1 cellular context compared by ENCODE assay signal in genomic region chr10:96831200-96831866, GRCh38.
TF ChIP-seq lines count a peak whose summit lies in the region.

No MANE protein-coding gene starts in this region.

TF ChIP-seq in GM12878, 131 proteins besides CTCF, POLR2A, EP300 and RAD21 (continued from another document):
- TF ChIP-seq RELB (IDR thresholded peaks at IDR 0.05; ENCODE audit: low read depth), result peak; percentile 18; the same call in 1 of the 2 replicates
- no peak for TF ChIP-seq HDGF (IDR thresholded peaks at IDR 0.05)
- TF ChIP-seq SKIL (IDR thresholded peaks at IDR 0.05; ENCODE audit: low read depth, poor library complexity, severe bottlenecking), result peak; percentile 45
- peak; percentile 66; the same call in 1 of the 2 replicates for TF ChIP-seq ZBTB40 (IDR thresholded peaks at IDR 0.05; ENCODE audit: borderline replicate concordance)
- TF ChIP-seq IKZF2 (IDR thresholded peaks at IDR 0.05), result peak in 1 of 2 experiments; percentile 67; a peak in 3 of 4 replicates
